Comparison of ENCODE assay signal across 1 cellular context in the genomic region with DNA sequence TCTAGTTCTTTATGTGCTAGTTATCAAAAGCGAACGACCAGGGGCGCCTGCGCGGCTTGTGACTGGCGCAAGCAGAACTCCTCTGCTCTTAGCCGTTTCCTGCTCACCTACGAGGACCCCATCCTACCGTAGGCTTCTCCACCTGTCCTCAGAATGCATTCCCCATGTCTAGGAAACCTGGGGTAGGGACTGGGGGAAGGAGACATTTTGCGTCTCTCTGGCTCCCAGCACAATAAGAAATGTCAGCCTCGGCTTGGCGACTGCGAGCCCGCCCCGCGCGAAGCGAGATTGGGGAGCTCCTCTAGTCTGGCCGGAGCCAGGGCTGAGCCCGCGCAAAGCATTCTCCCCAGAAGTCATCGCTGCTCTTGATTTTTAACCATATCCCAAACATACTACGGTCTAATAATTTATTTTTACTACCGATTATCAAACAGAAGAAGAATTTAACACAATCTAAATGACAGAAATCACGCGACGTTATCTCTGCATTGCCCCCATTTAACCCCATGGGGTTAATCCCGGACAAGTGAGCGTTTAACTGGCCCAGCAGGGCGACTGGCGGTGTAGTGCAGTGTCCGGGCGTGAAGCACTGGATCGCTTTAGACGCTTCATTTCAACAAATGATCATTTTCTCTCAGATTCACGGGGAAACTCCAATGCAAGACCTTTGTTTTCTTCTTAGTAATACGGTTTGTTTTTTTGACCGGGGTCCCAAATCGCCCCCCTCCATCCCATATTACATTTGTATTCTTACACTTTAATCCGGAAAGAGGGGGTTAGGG.
TF ChIP-seq lines count a peak whose summit lies in the region.

No MANE protein-coding gene starts in this region.

TF ChIP-seq in HepG2, 621 proteins besides CTCF, POLR2A, EP300 and RAD21:
- TF ChIP-seq ZNF558 (CRISPR knock-in tag; IDR thresholded peaks at IDR 0.05; ENCODE audit: borderline replicate concordance) (no peak), ZNF460 (CRISPR knock-in tag; IDR thresholded peaks at IDR 0.05; ENCODE audit: borderline replicate concordance) (no peak), FOXO1 (CRISPR knock-in tag; IDR thresholded peaks at IDR 0.05) (no peak), ZNF83 (CRISPR knock-in tag; IDR thresholded peaks at IDR 0.05; ENCODE audit: borderline replicate concordance) (no peak), KDM5A (IDR thresholded peaks at IDR 0.05; ENCODE audit: borderline replicate concordance, low read length) (no peak), ZBTB3 (CRISPR knock-in tag; IDR thresholded peaks at IDR 0.05; ENCODE audit: borderline replicate concordance, low read depth) (no peak), CREM (IDR thresholded peaks at IDR 0.05) (no peak), CREM (CRISPR knock-in tag; IDR thresholded peaks at IDR 0.05) (no peak), ZNF10 (CRISPR knock-in tag; IDR thresholded peaks at IDR 0.05; ENCODE audit: borderline replicate concordance, low read depth) (no peak), PRMT3 (CRISPR knock-in tag; IDR thresholded peaks at IDR 0.05; ENCODE audit: borderline replicate concordance, low read depth) (no peak), PHF8 (CRISPR knock-in tag; IDR thresholded peaks at IDR 0.05) (no peak), ZMYM4 (CRISPR knock-in tag; IDR thresholded peaks at IDR 0.05) (no peak)
- TF ChIP-seq, protein P1, sequence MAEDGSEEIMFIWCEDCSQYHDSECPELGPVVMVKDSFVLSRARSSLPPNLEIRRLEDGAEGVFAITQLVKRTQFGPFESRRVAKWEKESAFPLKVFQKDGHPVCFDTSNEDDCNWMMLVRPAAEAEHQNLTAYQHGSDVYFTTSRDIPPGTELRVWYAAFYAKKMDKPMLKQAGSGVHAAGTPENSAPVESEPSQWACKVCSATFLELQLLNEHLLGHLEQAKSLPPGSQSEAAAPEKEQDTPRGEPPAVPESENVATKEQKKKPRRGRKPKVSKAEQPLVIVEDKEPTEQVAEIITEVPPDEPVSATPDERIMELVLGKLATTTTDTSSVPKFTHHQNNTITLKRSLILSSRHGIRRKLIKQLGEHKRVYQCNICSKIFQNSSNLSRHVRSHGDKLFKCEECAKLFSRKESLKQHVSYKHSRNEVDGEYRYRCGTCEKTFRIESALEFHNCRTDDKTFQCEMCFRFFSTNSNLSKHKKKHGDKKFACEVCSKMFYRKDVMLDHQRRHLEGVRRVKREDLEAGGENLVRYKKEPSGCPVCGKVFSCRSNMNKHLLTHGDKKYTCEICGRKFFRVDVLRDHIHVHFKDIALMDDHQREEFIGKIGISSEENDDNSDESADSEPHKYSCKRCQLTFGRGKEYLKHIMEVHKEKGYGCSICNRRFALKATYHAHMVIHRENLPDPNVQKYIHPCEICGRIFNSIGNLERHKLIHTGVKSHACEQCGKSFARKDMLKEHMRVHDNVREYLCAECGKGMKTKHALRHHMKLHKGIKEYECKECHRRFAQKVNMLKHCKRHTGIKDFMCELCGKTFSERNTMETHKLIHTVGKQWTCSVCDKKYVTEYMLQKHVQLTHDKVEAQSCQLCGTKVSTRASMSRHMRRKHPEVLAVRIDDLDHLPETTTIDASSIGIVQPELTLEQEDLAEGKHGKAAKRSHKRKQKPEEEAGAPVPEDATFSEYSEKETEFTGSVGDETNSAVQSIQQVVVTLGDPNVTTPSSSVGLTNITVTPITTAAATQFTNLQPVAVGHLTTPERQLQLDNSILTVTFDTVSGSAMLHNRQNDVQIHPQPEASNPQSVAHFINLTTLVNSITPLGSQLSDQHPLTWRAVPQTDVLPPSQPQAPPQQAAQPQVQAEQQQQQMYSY (CRISPR knock-in tag; IDR thresholded peaks at IDR 0.05), result no peak
- TF ChIP-seq, protein P2, sequence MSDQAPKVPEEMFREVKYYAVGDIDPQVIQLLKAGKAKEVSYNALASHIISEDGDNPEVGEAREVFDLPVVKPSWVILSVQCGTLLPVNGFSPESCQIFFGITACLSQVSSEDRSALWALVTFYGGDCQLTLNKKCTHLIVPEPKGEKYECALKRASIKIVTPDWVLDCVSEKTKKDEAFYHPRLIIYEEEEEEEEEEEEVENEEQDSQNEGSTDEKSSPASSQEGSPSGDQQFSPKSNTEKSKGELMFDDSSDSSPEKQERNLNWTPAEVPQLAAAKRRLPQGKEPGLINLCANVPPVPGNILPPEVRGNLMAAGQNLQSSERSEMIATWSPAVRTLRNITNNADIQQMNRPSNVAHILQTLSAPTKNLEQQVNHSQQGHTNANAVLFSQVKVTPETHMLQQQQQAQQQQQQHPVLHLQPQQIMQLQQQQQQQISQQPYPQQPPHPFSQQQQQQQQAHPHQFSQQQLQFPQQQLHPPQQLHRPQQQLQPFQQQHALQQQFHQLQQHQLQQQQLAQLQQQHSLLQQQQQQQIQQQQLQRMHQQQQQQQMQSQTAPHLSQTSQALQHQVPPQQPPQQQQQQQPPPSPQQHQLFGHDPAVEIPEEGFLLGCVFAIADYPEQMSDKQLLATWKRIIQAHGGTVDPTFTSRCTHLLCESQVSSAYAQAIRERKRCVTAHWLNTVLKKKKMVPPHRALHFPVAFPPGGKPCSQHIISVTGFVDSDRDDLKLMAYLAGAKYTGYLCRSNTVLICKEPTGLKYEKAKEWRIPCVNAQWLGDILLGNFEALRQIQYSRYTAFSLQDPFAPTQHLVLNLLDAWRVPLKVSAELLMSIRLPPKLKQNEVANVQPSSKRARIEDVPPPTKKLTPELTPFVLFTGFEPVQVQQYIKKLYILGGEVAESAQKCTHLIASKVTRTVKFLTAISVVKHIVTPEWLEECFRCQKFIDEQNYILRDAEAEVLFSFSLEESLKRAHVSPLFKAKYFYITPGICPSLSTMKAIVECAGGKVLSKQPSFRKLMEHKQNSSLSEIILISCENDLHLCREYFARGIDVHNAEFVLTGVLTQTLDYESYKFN (CRISPR knock-in tag; conservative IDR thresholded peaks at IDR 0.05), result no peak
- TF ChIP-seq, protein P3, sequence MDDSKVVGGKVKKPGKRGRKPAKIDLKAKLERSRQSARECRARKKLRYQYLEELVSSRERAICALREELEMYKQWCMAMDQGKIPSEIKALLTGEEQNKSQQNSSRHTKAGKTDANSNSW (CRISPR knock-in tag; IDR thresholded peaks at IDR 0.05; ENCODE audit: borderline replicate concordance), result no peak
- TF ChIP-seq, protein P4, sequence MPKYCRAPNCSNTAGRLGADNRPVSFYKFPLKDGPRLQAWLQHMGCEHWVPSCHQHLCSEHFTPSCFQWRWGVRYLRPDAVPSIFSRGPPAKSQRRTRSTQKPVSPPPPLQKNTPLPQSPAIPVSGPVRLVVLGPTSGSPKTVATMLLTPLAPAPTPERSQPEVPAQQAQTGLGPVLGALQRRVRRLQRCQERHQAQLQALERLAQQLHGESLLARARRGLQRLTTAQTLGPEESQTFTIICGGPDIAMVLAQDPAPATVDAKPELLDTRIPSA (CRISPR knock-in tag; IDR thresholded peaks at IDR 0.05; ENCODE audit: borderline replicate concordance), result no peak
- TF ChIP-seq, protein P5, sequence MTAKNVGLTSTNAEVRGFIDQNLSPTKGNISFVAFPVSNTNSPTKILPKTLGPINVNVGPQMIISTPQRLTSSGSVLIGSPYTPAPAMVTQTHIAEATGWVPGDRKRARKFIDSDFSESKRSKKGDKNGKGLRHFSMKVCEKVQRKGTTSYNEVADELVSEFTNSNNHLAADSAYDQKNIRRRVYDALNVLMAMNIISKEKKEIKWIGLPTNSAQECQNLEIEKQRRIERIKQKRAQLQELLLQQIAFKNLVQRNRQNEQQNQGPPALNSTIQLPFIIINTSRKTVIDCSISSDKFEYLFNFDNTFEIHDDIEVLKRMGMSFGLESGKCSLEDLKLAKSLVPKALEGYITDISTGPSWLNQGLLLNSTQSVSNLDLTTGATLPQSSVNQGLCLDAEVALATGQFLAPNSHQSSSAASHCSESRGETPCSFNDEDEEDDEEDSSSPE (CRISPR knock-in tag; IDR thresholded peaks at IDR 0.05), result no peak
- TF ChIP-seq, protein P6, sequence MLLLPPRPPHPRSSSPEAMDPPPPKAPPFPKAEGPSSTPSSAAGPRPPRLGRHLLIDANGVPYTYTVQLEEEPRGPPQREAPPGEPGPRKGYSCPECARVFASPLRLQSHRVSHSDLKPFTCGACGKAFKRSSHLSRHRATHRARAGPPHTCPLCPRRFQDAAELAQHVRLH (CRISPR knock-in tag; IDR thresholded peaks at IDR 0.05; ENCODE audit: borderline replicate concordance, low read depth), result no peak
TF ChIP-seq in HepG2: peak in this region for 0.
